In the genomic region with DNA sequence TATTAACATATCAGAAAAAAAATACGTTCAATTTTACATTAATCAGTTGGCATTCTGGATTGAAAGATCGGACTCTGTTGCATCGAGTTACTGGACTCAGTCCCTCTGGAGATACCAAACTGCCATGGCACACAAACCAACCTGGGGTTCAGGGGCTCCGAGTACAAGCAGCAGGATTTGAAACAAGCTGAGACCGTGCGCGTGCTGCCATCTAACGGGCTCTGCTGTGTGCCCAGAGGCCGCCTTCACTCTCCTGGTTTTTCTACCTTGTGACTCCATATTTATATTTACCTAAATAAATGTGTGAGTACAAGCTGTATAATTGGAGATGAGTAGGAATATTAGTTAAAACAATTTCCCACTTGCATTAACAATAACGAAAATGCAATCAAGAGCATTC, we compare ENCODE assay signal across 11 cellular contexts. TPM values are rescaled to one million over a fixed set of nuclear protein-coding genes. Genes with fewer than 3 reads are reported as not detected.
A peak's percentile ranks its signal among the peaks of the same experiment; 100 is the strongest.
DNase-seq lines count a peak whose midpoint lies in the region; TF ChIP-seq lines count a peak whose summit lies in the region.
"Had no signal": no experiment of that assay in that cellular context is flagged by ENCODE, and none has a peak within 500 bp of the region (broad histone marks: within the 10 kb centered on the region; RNA-seq: fewer than 3 reads in every experiment).

No MANE protein-coding gene starts in this region.

- intact Hi-C loops in OCI-LY7 (cut with micrococcal nuclease; ENCODE audit: unreplicated experiment): loop anchor here (5.0 kb wide), 1 partner anchor 1372 kb away; no protein-coding TSS in a partner anchor

- H3K4me2 ChIP-seq in OCI-LY7 (ENCODE audit: low read length): no peak overlapping the region
- H3K4me2 ChIP-seq: BLaER1 treated with 17β-estradiol and CSF1 and Interleukin-3, amounts not matched to agents 10 nM and 100 nM had no signal

- no TSS peak for BruUV-seq in OCI-LY7 (replicated peaks; lab: Mats Ljungman, UMichigan)

- no peak overlapping the region for H3K4me3 ChIP-seq in retinal pigment epithelial cell (ENCODE audit: low read length)
- H3K4me3 ChIP-seq in OCI-LY7 (ENCODE audit: low read depth, low read length, poor library complexity, severe bottlenecking): no peak overlapping the region
- H3K4me3 ChIP-seq: BLaER1 treated with 17β-estradiol and CSF1 and Interleukin-3, amounts not matched to agents 10 nM and 100 nM; Peyer's patch had no signal

- H2AFZ ChIP-seq in OCI-LY7 (ENCODE audit: low read length): no peak overlapping the region

- no peaks in the 10 kb centered on the region for H3K36me3 ChIP-seq in OCI-LY7 (ENCODE audit: insufficient read depth, low read length)
- H3K36me3 ChIP-seq: BLaER1 treated with 17β-estradiol and CSF1 and Interleukin-3, amounts not matched to agents 10 nM and 100 nM; Peyer's patch had no signal

- DNase-seq in NCI-H748 (lab: John Stamatoyannopoulos, UW; ENCODE audit: unreplicated experiment): peak; percentile 38
- DNase-seq in NCI-H748 treated with DMSO at 0.1 percent for 48 hours (lab: John Stamatoyannopoulos, UW): no peak
- DNase-seq in NCI-H774 (lab: John Stamatoyannopoulos, UW): peak; percentile 14
- DNase-seq in ecto neural progenitor cell (ENCODE audit: low spot score): peak; percentile 58
- no peak for DNase-seq in retinal pigment epithelial cell (ENCODE audit: low read depth)
- DNase-seq in HK-2 (ENCODE audit: unreplicated experiment): no peak
- no peak for DNase-seq in NCI-H524 treated with DMSO at 0.1 percent for 48 hours (lab: John Stamatoyannopoulos, UW)
- DNase-seq in OCI-LY7 (ENCODE audit: low spot score): no peak
- DNase-seq: HCEC 1CT, Peyer's patch had no signal

- POLR2A ChIA-PET in OCI-LY7 (lab: Charles Lee): interaction anchor here (0.7 kb wide), 1 partner anchor 64 kb away, joined by 3 read pairs; no protein-coding TSS in a partner anchor

- H4K20me1 ChIP-seq in OCI-LY7 (ENCODE audit: insufficient read depth, low read length): no peaks in the 10 kb centered on the region
- H4K20me1 ChIP-seq: BLaER1 treated with 17β-estradiol and CSF1 and Interleukin-3, amounts not matched to agents 10 nM and 100 nM had no signal

- no peak overlapping the region for H3K27ac ChIP-seq in OCI-LY7 (ENCODE audit: low read depth, low read length, poor library complexity, severe bottlenecking)
- H3K27ac ChIP-seq: BLaER1 treated with 17β-estradiol and CSF1 and Interleukin-3, amounts not matched to agents 10 nM and 100 nM; Peyer's patch had no signal

- H3K79me2 ChIP-seq in OCI-LY7 (ENCODE audit: insufficient read depth, low read depth, low read length): no peaks in the 10 kb centered on the region

- H3K9me3 ChIP-seq in OCI-LY7 (ENCODE audit: low read length): no peaks in the 10 kb centered on the region
- H3K9me3 ChIP-seq: BLaER1 treated with 17β-estradiol and CSF1 and Interleukin-3, amounts not matched to agents 10 nM and 100 nM; Peyer's patch had no signal

- TF ChIP-seq CTCF in retinal pigment epithelial cell (conservative IDR thresholded peaks at IDR 0.05; ENCODE audit: low read depth, low read length) (peak; percentile 44), OCI-LY7 (conservative IDR thresholded peaks at IDR 0.05; ENCODE audit: low read length) (no peak)

- no peaks in the 10 kb centered on the region for H3K4me1 ChIP-seq in OCI-LY7 (ENCODE audit: insufficient read depth, low read length, poor library complexity, severe bottlenecking)
- H3K4me1 ChIP-seq: Peyer's patch had no signal

- CTCF ChIA-PET in OCI-LY7 (lab: Charles Lee; ENCODE audit: unreplicated experiment): no interaction called here

- no peaks in the 10 kb centered on the region for H3K9me2 ChIP-seq in OCI-LY7 (ENCODE audit: insufficient read depth, low read length)

RNA-seq across cellular contexts. Expression of a gene that starts 48.2 kb away (rescaled TPM):
- not detected in 2 replicates for total RNA-seq in OCI-LY7 (2014; rRNA removed; shearing (Covaris generic))
- not detected in 2 replicates for total RNA-seq in OCI-LY7 (2022)

Comparison
In these comparisons a context has a peak if more than half of its experiments do, and no peak if none do; other contexts are left out.
1. DNase-seq: peak in NCI-H748 (single experiment), NCI-H774 (single experiment) and ecto neural progenitor cell (single experiment); none in NCI-H748 treated with DMSO at 0.1 percent for 48 hours (single experiment), retinal pigment epithelial cell (single experiment), HK-2 (single experiment), NCI-H524 treated with DMSO at 0.1 percent for 48 hours (single experiment) and OCI-LY7 (single experiment).